ENCODE assay signal across 33 cellular contexts in the genomic region with DNA sequence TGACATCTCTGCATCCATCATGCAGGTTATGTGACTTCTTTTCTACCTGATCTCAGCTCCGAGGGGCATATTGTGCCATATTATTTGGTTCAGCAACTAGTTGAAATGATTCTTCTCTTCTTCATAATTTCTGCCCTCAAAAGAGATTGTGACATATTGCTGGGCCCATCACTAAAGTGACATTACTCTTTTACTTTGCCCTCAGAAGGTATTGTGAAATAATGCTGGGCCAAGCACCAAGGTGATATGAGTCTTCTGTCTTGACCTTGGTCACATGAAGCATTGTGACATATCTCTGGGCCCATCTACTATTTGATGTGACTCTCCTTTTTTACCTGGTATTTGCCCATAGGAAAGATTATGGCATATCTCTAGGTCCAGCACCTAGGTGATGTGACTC.
"Had no signal": no experiment of that assay in that cellular context is flagged by ENCODE, and none has a peak within 500 bp of the region (broad histone marks: within the 10 kb centered on the region; RNA-seq: fewer than 3 reads in every experiment).

No MANE protein-coding gene starts in this region.

- H3K4me1 ChIP-seq: ascending aorta had no signal

- H3K27me3 Mint-ChIP-seq: activated B cell treated with CpG ODN at 0.5 μM for 24 hours; activated CD4-positive, alpha-beta memory T cell treated with anti-CD3 and anti-CD28 coated beads for 36 hours; activated CD4-positive, alpha-beta T cell treated with anti-CD3 and anti-CD28 coated beads, Interleukin-2, amount 10 ng/mL, durations not matched to agents 24 days and 14 days; activated CD8-positive, alpha-beta T cell treated with anti-CD3 and anti-CD28 coated beads for 36 hours; activated naive CD8-positive, alpha-beta T cell treated with anti-CD3 and anti-CD28 coated beads for 36 hours; activated T-helper 17 cell treated with anti-CD3 and anti-CD28 coated beads, Interleukin-2, amount 50 U/mL, for 72 hours; brain had no signal

- ATAC-seq: activated CD8-positive, alpha-beta T cell treated with anti-CD3 and anti-CD28 coated beads for 36 hours; activated naive CD4-positive, alpha-beta T cell treated with anti-CD3 and anti-CD28 coated beads, Interleukin-2, amount 50 U/mL, for 72 hours; activated T-cell treated with anti-CD3 and anti-CD28 coated beads, Interleukin-2, amount 50 U/mL, for 4 hours; activated T-cell treated with anti-CD3 and anti-CD28 coated beads, Interleukin-2, amount 50 U/mL, for 72 hours; activated T-helper 17 cell treated with anti-CD3 and anti-CD28 coated beads, Interleukin-2, amount 50 U/mL, for 72 hours had no signal

- H3K36me3 Mint-ChIP-seq: activated CD4-positive, alpha-beta memory T cell treated with anti-CD3 and anti-CD28 coated beads for 36 hours; activated naive CD4-positive, alpha-beta T cell treated with anti-CD3 and anti-CD28 coated beads, Interleukin-2, amount 50 U/mL, for 72 hours; activated naive CD8-positive, alpha-beta T cell treated with anti-CD3 and anti-CD28 coated beads for 36 hours; brain had no signal

- H3K36me3 ChIP-seq: ascending aorta had no signal

- H3K4me3 ChIP-seq: ascending aorta had no signal

- H3K27ac Mint-ChIP-seq: activated B cell treated with CpG ODN at 0.5 μM for 24 hours; activated CD4-positive, alpha-beta memory T cell treated with anti-CD3 and anti-CD28 coated beads for 36 hours; activated CD4-positive, alpha-beta T cell treated with anti-CD3 and anti-CD28 coated beads, Interleukin-2, amount 10 ng/mL, durations not matched to agents 24 days and 14 days; activated CD8-positive, alpha-beta T cell treated with anti-CD3 and anti-CD28 coated beads for 36 hours; activated naive CD4-positive, alpha-beta T cell treated with anti-CD3 and anti-CD28 coated beads for 36 hours; activated naive CD4-positive, alpha-beta T cell treated with anti-CD3 and anti-CD28 coated beads, Interleukin-2, amount 50 U/mL, for 72 hours; activated naive CD8-positive, alpha-beta T cell treated with anti-CD3 and anti-CD28 coated beads for 36 hours; activated T-cell treated with anti-CD3 and anti-CD28 coated beads, Interleukin-2, amount 50 U/mL, for 72 hours; activated T-helper 1 cell treated with anti-CD3 and anti-CD28 coated beads, Interleukin-12 subunit alpha, Interleukin-12 subunit beta, Interleukin-2, Interleukin-4 antibody, amounts not matched to agents 30 ng/mL and 10 ng/mL and 1 ng/mL, durations not matched to agents 14 hours and 24 hours and 36 hours; activated T-helper 17 cell treated with anti-CD3 and anti-CD28 coated beads, Interleukin-2, amount 50 U/mL, for 72 hours; brain; T-helper 1 cell treated with Interleukin-12 subunit alpha and Interleukin-12 subunit beta and Interleukin-4 antibody, amounts not matched to agents 30 μg/mL and 1 μg/mL, for 36 hours; T-helper 2 cell treated with Interferon-gamma antibody and Interleukin-4, amounts not matched to agents 5 μg/mL and 100 μg/mL, for 36 hours had no signal

- H3K4me1 Mint-ChIP-seq: activated B cell treated with CpG ODN at 0.5 μM for 24 hours; activated CD4-positive, alpha-beta T cell treated with anti-CD3 and anti-CD28 coated beads, Interleukin-2, amount 10 ng/mL, durations not matched to agents 24 days and 14 days; activated naive CD8-positive, alpha-beta T cell treated with anti-CD3 and anti-CD28 coated beads for 36 hours; activated T-helper 17 cell treated with anti-CD3 and anti-CD28 coated beads, Interleukin-2, amount 50 U/mL, for 72 hours; brain had no signal

- H3K27me3 ChIP-seq: ascending aorta had no signal

- H3K27ac ChIP-seq: ascending aorta, VCaP had no signal

- H3K4me3 Mint-ChIP-seq: activated B cell treated with CpG ODN at 0.5 μM for 24 hours; activated CD4-positive, alpha-beta memory T cell treated with anti-CD3 and anti-CD28 coated beads for 36 hours; activated CD4-positive, alpha-beta T cell treated with anti-CD3 and anti-CD28 coated beads, Interleukin-2, amount 10 ng/mL, durations not matched to agents 24 days and 14 days; activated CD8-positive, alpha-beta T cell treated with anti-CD3 and anti-CD28 coated beads for 36 hours; activated naive CD4-positive, alpha-beta T cell treated with anti-CD3 and anti-CD28 coated beads for 36 hours; activated naive CD8-positive, alpha-beta T cell treated with anti-CD3 and anti-CD28 coated beads for 36 hours; activated T-cell treated with anti-CD3 and anti-CD28 coated beads, Interleukin-2, amount 50 U/mL, for 4 hours; activated T-cell treated with anti-CD3 and anti-CD28 coated beads, Interleukin-2, amount 50 U/mL, for 72 hours; activated T-helper 1 cell treated with anti-CD3 and anti-CD28 coated beads, Interleukin-12 subunit alpha, Interleukin-12 subunit beta, Interleukin-2, Interleukin-4 antibody, amounts not matched to agents 30 ng/mL and 10 ng/mL and 1 ng/mL, durations not matched to agents 14 hours and 24 hours and 36 hours; activated T-helper 17 cell treated with anti-CD3 and anti-CD28 coated beads, Interleukin-2, amount 50 U/mL, for 72 hours; brain; T-helper 1 cell treated with Interleukin-12 subunit alpha and Interleukin-12 subunit beta and Interleukin-4 antibody, amounts not matched to agents 30 μg/mL and 1 μg/mL, for 36 hours; T-helper 2 cell treated with Interferon-gamma antibody and Interleukin-4, amounts not matched to agents 5 μg/mL and 100 μg/mL, for 36 hours had no signal

- DNase-seq: activated B cell treated with CpG ODN at 0.5 μM for 24 hours; activated CD4-positive, alpha-beta memory T cell treated with anti-CD3 and anti-CD28 coated beads for 36 hours; activated CD4-positive, alpha-beta T cell treated with anti-CD3 and anti-CD28 coated beads for 4 hours; activated CD4-positive, alpha-beta T cell treated with anti-CD3 and anti-CD28 coated beads, Interleukin-2, amount 10 ng/mL, durations not matched to agents 24 days and 14 days; activated CD4-positive, alpha-beta T cell treated with anti-CD3 and anti-CD28 coated beads, Interleukin-2, amount 50 U/mL, for 1 hour; activated CD4-positive, alpha-beta T cell treated with anti-CD3 and anti-CD28 coated beads, Interleukin-2, amount 50 U/mL, for 4 hours; activated CD4-positive, CD25-positive, alpha-beta regulatory T cell treated with anti-CD3 and anti-CD28 coated beads, Interleukin-2, amount 50 U/mL, for 72 hours; activated CD8-positive, alpha-beta memory T cell treated with anti-CD3 and anti-CD28 coated beads, Interleukin-2, amount 50 U/mL, for 4 hours; activated CD8-positive, alpha-beta T cell treated with anti-CD3 and anti-CD28 coated beads for 36 hours; activated effector memory CD4-positive, alpha-beta T cell treated with anti-CD3 and anti-CD28 coated beads, Interleukin-2, amount 50 U/mL, for 16 hours; activated gamma-delta T cell treated with Interleukin-2 at 50 U/mL for 16 hours; activated naive CD4-positive, alpha-beta T cell; activated naive CD4-positive, alpha-beta T cell treated with anti-CD3 and anti-CD28 coated beads for 36 hours; activated naive CD4-positive, alpha-beta T cell treated with anti-CD3 and anti-CD28 coated beads, Interleukin-2, amount 50 U/mL, for 16 hours; activated naive CD8-positive, alpha-beta T cell treated with anti-CD3 and anti-CD28 coated beads for 36 hours; activated T-cell treated with anti-CD3 and anti-CD28 coated beads for 4 hours; activated T-cell treated with anti-CD3 and anti-CD28 coated beads, Interleukin-2, amount 50 U/mL, for 1 hour; activated T-cell treated with anti-CD3 and anti-CD28 coated beads, Interleukin-2, amount 50 U/mL, for 4 hours; activated T-cell treated with anti-CD3 and anti-CD28 coated beads, Interleukin-2, amount 50 U/mL, for 72 hours; amygdala; anterior cingulate cortex; central memory CD4-positive, alpha-beta T cell; T-helper 1 cell; T-helper 2 cell; T-helper 9 cell had no signal

- H3K9me3 ChIP-seq: ascending aorta had no signal

- H3K9me3 Mint-ChIP-seq: activated B cell treated with CpG ODN at 0.5 μM for 24 hours; activated CD4-positive, alpha-beta memory T cell treated with anti-CD3 and anti-CD28 coated beads for 36 hours; activated CD4-positive, alpha-beta T cell treated with anti-CD3 and anti-CD28 coated beads, Interleukin-2, amount 10 ng/mL, durations not matched to agents 24 days and 14 days; activated CD8-positive, alpha-beta T cell treated with anti-CD3 and anti-CD28 coated beads for 36 hours; activated naive CD4-positive, alpha-beta T cell treated with anti-CD3 and anti-CD28 coated beads for 36 hours; activated naive CD8-positive, alpha-beta T cell treated with anti-CD3 and anti-CD28 coated beads for 36 hours; activated T-cell treated with anti-CD3 and anti-CD28 coated beads, Interleukin-2, amount 50 U/mL, for 4 hours; activated T-cell treated with anti-CD3 and anti-CD28 coated beads, Interleukin-2, amount 50 U/mL, for 72 hours; activated T-helper 17 cell treated with anti-CD3 and anti-CD28 coated beads, Interleukin-2, amount 50 U/mL, for 72 hours had no signal
